12 cellular contexts compared by ENCODE assay signal in the genomic region with DNA sequence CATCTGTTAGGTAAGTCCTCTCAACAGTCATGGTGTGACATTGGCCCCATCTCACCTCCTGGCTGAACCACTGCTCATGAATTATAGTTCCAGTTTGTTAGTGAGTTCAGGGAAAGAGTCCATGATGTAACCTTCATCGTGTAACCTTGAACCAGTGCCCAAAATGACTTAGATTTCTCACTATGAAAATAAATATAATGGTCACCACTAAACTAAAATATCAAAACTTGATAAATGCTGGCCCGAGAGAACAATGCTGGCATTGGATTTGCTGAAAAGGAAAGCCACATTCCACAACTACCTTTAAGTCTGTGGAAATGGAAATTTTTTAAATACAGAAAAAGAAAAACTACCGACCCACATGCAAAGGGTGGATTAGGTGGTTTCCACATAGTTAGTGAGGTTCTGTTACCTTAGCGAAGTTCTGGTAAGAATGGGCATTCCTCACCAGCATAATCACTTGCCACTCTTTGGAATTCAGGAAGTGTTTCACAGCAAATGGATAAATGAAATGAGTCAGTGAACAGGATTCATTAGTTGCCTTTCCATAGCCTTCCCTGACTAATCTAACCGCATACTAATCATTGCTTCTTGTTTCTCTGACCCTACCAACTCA.
A peak's percentile ranks its signal among the peaks of the same experiment; 100 is the strongest.
DNase-seq lines count a peak whose midpoint lies in the region; ATAC-seq and TF ChIP-seq lines count a peak whose summit lies in the region.
"Had no signal": no experiment of that assay in that cellular context is flagged by ENCODE, and none has a peak within 500 bp of the region (broad histone marks: within the 10 kb centered on the region; RNA-seq: fewer than 3 reads in every experiment).

No MANE protein-coding gene starts in this region.

- no peak overlapping the region for H3K4me3 ChIP-seq in AG04449 (ENCODE audit: low read depth, low read length)
- H3K4me3 ChIP-seq in body of pancreas: no peak overlapping the region
- H3K4me3 ChIP-seq in kidney epithelial cell (ENCODE audit: low read depth, low read length): no peak overlapping the region
- H3K4me3 ChIP-seq: sigmoid colon had no signal

- TF ChIP-seq POLR2A in body of pancreas (IDR thresholded peaks at IDR 0.05): no peak

- TF ChIP-seq CTCF in AG04449 (IDR thresholded peaks at IDR 0.05; ENCODE audit: insufficient read depth, low read length, missing control alignments): no peak
- TF ChIP-seq CTCF in body of pancreas (IDR thresholded peaks at IDR 0.05): no peak
- TF ChIP-seq CTCF in kidney epithelial cell (IDR thresholded peaks at IDR 0.05; ENCODE audit: insufficient read depth, low read length, poor library complexity, severe bottlenecking): no peak

- H3K27ac ChIP-seq in body of pancreas: peak overlapping the region; percentile 32 to 77 (median 70)
- H3K27ac ChIP-seq: sigmoid colon had no signal

- WGBS in body of pancreas, 2 donors: 31 to 37% methylated on average over 5 of the region's 5 CpGs

- POLR2A ChIA-PET in AG04449 (lab: Yijun Ruan, JAX): no interaction called here

- intact Hi-C loops in body of pancreas (cut with DNase I): no loop called here

- H3K9me3 ChIP-seq in body of pancreas: no peaks in the 10 kb centered on the region
- H3K9me3 ChIP-seq: sigmoid colon had no signal

- H3K36me3 ChIP-seq in body of pancreas (replicated peaks in 1 of 2; ENCODE audit: insufficient read depth in 1 of 2, low read depth in 2 of 2): no peaks in the 10 kb centered on the region
- H3K36me3 ChIP-seq in kidney epithelial cell (ENCODE audit: control insufficient read depth, insufficient read depth, low read length): no peaks in the 10 kb centered on the region
- H3K36me3 ChIP-seq: sigmoid colon had no signal

- peak; percentile 89 for ATAC-seq in body of pancreas

- DNase-seq in AG04449 (ENCODE audit: low read depth, low spot score): peak; percentile 82
- peak; percentile 98 for DNase-seq in HT1080 (ENCODE audit: low read depth)
- peak; percentile 30 to 71 (median 40) for DNase-seq in body of pancreas
- DNase-seq in kidney epithelial cell (ENCODE audit: low read depth): peak; percentile 99
- DNase-seq in NCI-H187 (lab: John Stamatoyannopoulos, UW): no peak
- DNase-seq in NCI-H774 (lab: John Stamatoyannopoulos, UW): no peak
- DNase-seq in ureter (ENCODE audit: low spot score): no peak
- no peak for DNase-seq in NAMALWA (ENCODE audit: low spot score)
- DNase-seq: glutamatergic neuron, midbrain, NCI-H1436 treated with DMSO at 0.1 percent for 48 hours, sigmoid colon had no signal

- H3K4me1 ChIP-seq in body of pancreas: peaks cover 15% of the 10 kb centered on the region

- H3K27me3 ChIP-seq in body of pancreas (no peaks in the 10 kb centered on the region), kidney epithelial cell (ENCODE audit: control insufficient read depth, insufficient read depth, low read length) (no peaks in the 10 kb centered on the region)
- H3K27me3 ChIP-seq: sigmoid colon had no signal

- CTCF ChIA-PET in AG04449 (lab: Yijun Ruan, JAX): no interaction called here

Comparison
In these comparisons a context has a peak if more than half of its experiments do, and no peak if none do; other contexts are left out.
1. DNase-seq: peak in AG04449 (single experiment), HT1080 (single experiment), body of pancreas (4 of 4) and kidney epithelial cell (single experiment); none in NCI-H187 (0 of 2), NCI-H774 (single experiment), ureter (single experiment) and NAMALWA (single experiment).